Comparison of ENCODE assay signal across 2 cellular contexts in genomic region chr7:142807855-142808460, GRCh38.
A peak's percentile ranks its signal among the peaks of the same experiment; 100 is the strongest.
TF ChIP-seq lines count a peak whose summit lies in the region.

No MANE protein-coding gene starts in this region.

TF ChIP-seq in K562, 482 proteins besides CTCF, POLR2A, EP300 and RAD21:
- 0 out of 2 replicates have a peak, but pooled peaks have one; percentile 17 for TF ChIP-seq ARID3A (IDR thresholded peaks at IDR 0.05; ENCODE audit: borderline replicate concordance, low read depth, low read length)
- peak in 1 of 2 experiments; percentile 13; a peak in 1 of 4 replicates for TF ChIP-seq KDM1A (IDR thresholded peaks at IDR 0.05)
- no peak for TF ChIP-seq ZNF589 (CRISPR knock-in tag; IDR thresholded peaks at IDR 0.05; ENCODE audit: low read depth)
- TF ChIP-seq SMARCC2 (IDR thresholded peaks at IDR 0.05; ENCODE audit: low read depth) = no peak
- TF ChIP-seq GATA2 (CRISPR knock-in tag; IDR thresholded peaks at IDR 0.05) = no peak
- no peak for TF ChIP-seq TBP (optimal IDR thresholded peaks at IDR 0.05; ENCODE audit: low read depth, low read length)
- peak; percentile 82 to 86; a peak in 3 of 4 replicates for TF ChIP-seq FOXA3 (CRISPR knock-in tag; conservative IDR thresholded peaks at IDR 0.05 in 1 of 2, IDR thresholded peaks at IDR 0.05 in 1 of 2)
- TF ChIP-seq ATF6 (CRISPR knock-in tag; IDR thresholded peaks at IDR 0.05) = 0 out of 2 replicates have a peak, but pooled peaks have one; percentile 21
- TF ChIP-seq EGR1 (conservative IDR thresholded peaks at IDR 0.05) = peak; percentile 27; the same call in 1 of the 2 replicates
- no peak for TF ChIP-seq C11orf30 (IDR thresholded peaks at IDR 0.05; ENCODE audit: low read depth)
- no peak for TF ChIP-seq CGGBP1 (CRISPR knock-in tag; IDR thresholded peaks at IDR 0.05)
- TF ChIP-seq MYBL2 (IDR thresholded peaks at IDR 0.05; ENCODE audit: low read depth) = no peak
- TF ChIP-seq MYBL2 (CRISPR knock-in tag; IDR thresholded peaks at IDR 0.05; ENCODE audit: borderline replicate concordance) = no peak
- TF ChIP-seq ARID1B (IDR thresholded peaks at IDR 0.05) = peak; percentile 60
- TF ChIP-seq CLOCK (CRISPR knock-in tag; IDR thresholded peaks at IDR 0.05; ENCODE audit: borderline replicate concordance) = no peak
- TF ChIP-seq PKNOX1 (IDR thresholded peaks at IDR 0.05) = no peak
- TF ChIP-seq NEUROD1 (IDR thresholded peaks at IDR 0.05; ENCODE audit: borderline replicate concordance, low read depth, low read length, partially characterized antibody) = no peak
- no peak for TF ChIP-seq GABPB1 (CRISPR knock-in tag; IDR thresholded peaks at IDR 0.05)
- 0 out of 2 replicates have a peak, but pooled peaks have one; percentile 22 for TF ChIP-seq MBD2 (IDR thresholded peaks at IDR 0.05; ENCODE audit: borderline replicate concordance, low read depth)
- peak; percentile 25; the same call in 1 of the 2 replicates for TF ChIP-seq FOSL1 (tag; conservative IDR thresholded peaks at IDR 0.05)
- TF ChIP-seq MYNN (IDR thresholded peaks at IDR 0.05) = 0 out of 2 replicates have a peak, but pooled peaks have one; percentile 26
- TF ChIP-seq MYNN (CRISPR knock-in tag; IDR thresholded peaks at IDR 0.05) = no peak
- peak; percentile 76 for TF ChIP-seq CBFA2T3 (IDR thresholded peaks at IDR 0.05)
- TF ChIP-seq JUND (IDR thresholded peaks at IDR 0.05; ENCODE audit: borderline replicate concordance, low read depth, low read length) = peak; percentile 10; the same call in 1 of the 2 replicates
- TF ChIP-seq JUND (tag; IDR thresholded peaks at IDR 0.05; ENCODE audit: borderline replicate concordance, low read depth, low read length) = no peak
- TF ChIP-seq CBFA2T2 (conservative IDR thresholded peaks at IDR 0.05) = peak; percentile 67

TF ChIP-seq in HepG2, 621 proteins besides CTCF, POLR2A, EP300 and RAD21:
- TF ChIP-seq ZFP41 (CRISPR knock-in tag; IDR thresholded peaks at IDR 0.05; ENCODE audit: borderline replicate concordance) = no peak
- no peak for TF ChIP-seq GABPB1 (CRISPR knock-in tag; IDR thresholded peaks at IDR 0.05)
- TF ChIP-seq GFI1 (CRISPR knock-in tag; IDR thresholded peaks at IDR 0.05; ENCODE audit: borderline replicate concordance) = no peak
- TF ChIP-seq ZZZ3 (CRISPR knock-in tag; IDR thresholded peaks at IDR 0.05; ENCODE audit: borderline replicate concordance) = no peak
